1 cellular context compared by ENCODE assay signal in the genomic region with DNA sequence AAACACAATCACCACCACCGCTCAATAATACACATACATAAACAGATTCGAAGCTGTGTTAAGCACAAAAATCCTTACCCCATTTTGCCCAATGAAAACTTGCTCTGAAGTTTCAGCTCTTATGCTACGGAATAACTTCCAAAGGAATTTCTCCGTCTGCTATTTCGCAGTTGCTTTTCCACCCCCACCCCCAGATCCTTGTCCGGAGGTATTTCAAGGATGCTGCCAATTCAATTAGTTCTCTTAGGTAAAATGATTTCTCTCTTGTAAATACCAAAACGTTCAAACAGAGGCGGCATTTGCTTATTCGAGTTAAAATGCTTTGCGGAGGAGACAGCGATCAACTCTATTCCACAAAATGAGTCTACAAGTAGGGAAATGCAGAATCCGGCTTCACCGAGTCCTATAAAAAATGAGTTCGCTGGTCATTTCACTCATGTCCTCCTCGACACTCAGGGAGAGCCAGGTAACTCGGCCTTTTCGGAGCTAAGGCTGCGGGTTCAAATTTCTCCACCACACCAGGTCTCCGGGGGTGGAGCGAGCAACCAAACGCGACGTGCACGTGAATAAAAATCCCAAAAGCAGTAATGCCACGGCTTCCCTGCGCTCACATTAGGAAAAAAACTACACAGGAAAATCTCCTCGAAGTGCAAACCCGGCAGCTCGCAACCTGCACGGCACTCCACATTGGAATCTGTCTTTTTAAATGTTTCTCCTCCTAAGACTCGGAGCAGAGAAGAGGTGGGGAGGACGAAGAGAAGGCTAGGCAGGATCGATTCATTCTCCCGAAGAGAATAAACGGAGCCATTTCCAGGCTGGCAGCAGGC.
A peak's percentile ranks its signal among the peaks of the same experiment; 100 is the strongest.
TF ChIP-seq lines count a peak whose summit lies in the region.

No MANE protein-coding gene starts in this region.

TF ChIP-seq in HEK293, 187 proteins besides CTCF, POLR2A, EP300 and RAD21 (continued from another document):
- TF ChIP-seq, protein P1, sequence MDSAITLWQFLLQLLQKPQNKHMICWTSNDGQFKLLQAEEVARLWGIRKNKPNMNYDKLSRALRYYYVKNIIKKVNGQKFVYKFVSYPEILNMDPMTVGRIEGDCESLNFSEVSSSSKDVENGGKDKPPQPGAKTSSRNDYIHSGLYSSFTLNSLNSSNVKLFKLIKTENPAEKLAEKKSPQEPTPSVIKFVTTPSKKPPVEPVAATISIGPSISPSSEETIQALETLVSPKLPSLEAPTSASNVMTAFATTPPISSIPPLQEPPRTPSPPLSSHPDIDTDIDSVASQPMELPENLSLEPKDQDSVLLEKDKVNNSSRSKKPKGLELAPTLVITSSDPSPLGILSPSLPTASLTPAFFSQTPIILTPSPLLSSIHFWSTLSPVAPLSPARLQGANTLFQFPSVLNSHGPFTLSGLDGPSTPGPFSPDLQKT (IDR thresholded peaks at IDR 0.05; ENCODE audit: borderline replicate concordance, low read depth, low read length): no peak
- TF ChIP-seq, protein P2, sequence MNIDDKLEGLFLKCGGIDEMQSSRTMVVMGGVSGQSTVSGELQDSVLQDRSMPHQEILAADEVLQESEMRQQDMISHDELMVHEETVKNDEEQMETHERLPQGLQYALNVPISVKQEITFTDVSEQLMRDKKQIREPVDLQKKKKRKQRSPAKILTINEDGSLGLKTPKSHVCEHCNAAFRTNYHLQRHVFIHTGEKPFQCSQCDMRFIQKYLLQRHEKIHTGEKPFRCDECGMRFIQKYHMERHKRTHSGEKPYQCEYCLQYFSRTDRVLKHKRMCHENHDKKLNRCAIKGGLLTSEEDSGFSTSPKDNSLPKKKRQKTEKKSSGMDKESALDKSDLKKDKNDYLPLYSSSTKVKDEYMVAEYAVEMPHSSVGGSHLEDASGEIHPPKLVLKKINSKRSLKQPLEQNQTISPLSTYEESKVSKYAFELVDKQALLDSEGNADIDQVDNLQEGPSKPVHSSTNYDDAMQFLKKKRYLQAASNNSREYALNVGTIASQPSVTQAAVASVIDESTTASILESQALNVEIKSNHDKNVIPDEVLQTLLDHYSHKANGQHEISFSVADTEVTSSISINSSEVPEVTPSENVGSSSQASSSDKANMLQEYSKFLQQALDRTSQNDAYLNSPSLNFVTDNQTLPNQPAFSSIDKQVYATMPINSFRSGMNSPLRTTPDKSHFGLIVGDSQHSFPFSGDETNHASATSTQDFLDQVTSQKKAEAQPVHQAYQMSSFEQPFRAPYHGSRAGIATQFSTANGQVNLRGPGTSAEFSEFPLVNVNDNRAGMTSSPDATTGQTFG (tag by site-specific recombination; IDR thresholded peaks at IDR 0.05; ENCODE audit: borderline replicate concordance): no peak
- TF ChIP-seq ZNF292 (tag by site-specific recombination; IDR thresholded peaks at IDR 0.05; ENCODE audit: borderline replicate concordance, low read depth) (no peak), ZFP41 (tag by site-specific recombination; IDR thresholded peaks at IDR 0.05; ENCODE audit: borderline replicate concordance) (no peak), ZNF324 (tag by site-specific recombination; IDR thresholded peaks at IDR 0.05) (no peak), ZBTB17 (tag by site-specific recombination; IDR thresholded peaks at IDR 0.05) (peak; percentile 96), ZNF626 (tag by site-specific recombination; IDR thresholded peaks at IDR 0.05) (no peak), GFI1B (tag by site-specific recombination; IDR thresholded peaks at IDR 0.05) (no peak), ZNF239 (tag by site-specific recombination; IDR thresholded peaks at IDR 0.05) (no peak), ZNF600 (tag by site-specific recombination; IDR thresholded peaks at IDR 0.05) (no peak), IKZF3 (tag by site-specific recombination; IDR thresholded peaks at IDR 0.05) (peak; percentile 24; the same call in 1 of the 2 replicates), ZNF423 (tag by site-specific recombination; IDR thresholded peaks at IDR 0.05) (no peak), ZNF214 (tag by site-specific recombination; IDR thresholded peaks at IDR 0.05; ENCODE audit: borderline replicate concordance) (no peak), BCL11B (tag by site-specific recombination; IDR thresholded peaks at IDR 0.05; ENCODE audit: low read depth) (no peak), ZNF830 (tag by site-specific recombination; IDR thresholded peaks at IDR 0.05; ENCODE audit: low read depth) (no peak), ZNF366 (tag by site-specific recombination; conservative IDR thresholded peaks at IDR 0.05) (peak; percentile 62; the same call in 1 of the 2 replicates), ZEB2 (tag by site-specific recombination; IDR thresholded peaks at IDR 0.05) (peak; percentile 11; the same call in 1 of the 2 replicates), SP3 (tag by site-specific recombination; IDR thresholded peaks at IDR 0.05) (0 out of 2 replicates have a peak, but pooled peaks have one; percentile 13), SETDB1 (IDR thresholded peaks at IDR 0.05; ENCODE audit: insufficient read length, low read length) (no peak), PRDM1 (tag by site-specific recombination; IDR thresholded peaks at IDR 0.05) (peak; percentile 76), ZNF514 (tag by site-specific recombination; IDR thresholded peaks at IDR 0.05) (no peak), ZNF585B (tag by site-specific recombination; IDR thresholded peaks at IDR 0.05) (no peak), ZNF416 (tag by site-specific recombination; IDR thresholded peaks at IDR 0.05) (no peak), SP2 (tag by site-specific recombination; IDR thresholded peaks at IDR 0.05) (no peak), GLIS1 (tag by site-specific recombination; IDR thresholded peaks at IDR 0.05) (peak; percentile 6; the same call in 1 of the 2 replicates), ZNF341 (tag by site-specific recombination; IDR thresholded peaks at IDR 0.05; ENCODE audit: low read depth) (peak; percentile 23; the same call in 1 of the 2 replicates)
- TF ChIP-seq, protein P3, sequence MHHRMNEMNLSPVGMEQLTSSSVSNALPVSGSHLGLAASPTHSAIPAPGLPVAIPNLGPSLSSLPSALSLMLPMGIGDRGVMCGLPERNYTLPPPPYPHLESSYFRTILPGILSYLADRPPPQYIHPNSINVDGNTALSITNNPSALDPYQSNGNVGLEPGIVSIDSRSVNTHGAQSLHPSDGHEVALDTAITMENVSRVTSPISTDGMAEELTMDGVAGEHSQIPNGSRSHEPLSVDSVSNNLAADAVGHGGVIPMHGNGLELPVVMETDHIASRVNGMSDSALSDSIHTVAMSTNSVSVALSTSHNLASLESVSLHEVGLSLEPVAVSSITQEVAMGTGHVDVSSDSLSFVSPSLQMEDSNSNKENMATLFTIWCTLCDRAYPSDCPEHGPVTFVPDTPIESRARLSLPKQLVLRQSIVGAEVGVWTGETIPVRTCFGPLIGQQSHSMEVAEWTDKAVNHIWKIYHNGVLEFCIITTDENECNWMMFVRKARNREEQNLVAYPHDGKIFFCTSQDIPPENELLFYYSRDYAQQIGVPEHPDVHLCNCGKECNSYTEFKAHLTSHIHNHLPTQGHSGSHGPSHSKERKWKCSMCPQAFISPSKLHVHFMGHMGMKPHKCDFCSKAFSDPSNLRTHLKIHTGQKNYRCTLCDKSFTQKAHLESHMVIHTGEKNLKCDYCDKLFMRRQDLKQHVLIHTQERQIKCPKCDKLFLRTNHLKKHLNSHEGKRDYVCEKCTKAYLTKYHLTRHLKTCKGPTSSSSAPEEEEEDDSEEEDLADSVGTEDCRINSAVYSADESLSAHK (tag by site-specific recombination; IDR thresholded peaks at IDR 0.05): no peak
- TF ChIP-seq, protein P4, sequence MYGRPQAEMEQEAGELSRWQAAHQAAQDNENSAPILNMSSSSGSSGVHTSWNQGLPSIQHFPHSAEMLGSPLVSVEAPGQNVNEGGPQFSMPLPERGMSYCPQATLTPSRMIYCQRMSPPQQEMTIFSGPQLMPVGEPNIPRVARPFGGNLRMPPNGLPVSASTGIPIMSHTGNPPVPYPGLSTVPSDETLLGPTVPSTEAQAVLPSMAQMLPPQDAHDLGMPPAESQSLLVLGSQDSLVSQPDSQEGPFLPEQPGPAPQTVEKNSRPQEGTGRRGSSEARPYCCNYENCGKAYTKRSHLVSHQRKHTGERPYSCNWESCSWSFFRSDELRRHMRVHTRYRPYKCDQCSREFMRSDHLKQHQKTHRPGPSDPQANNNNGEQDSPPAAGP (tag by site-specific recombination; IDR thresholded peaks at IDR 0.05): no peak
- TF ChIP-seq, protein P5, sequence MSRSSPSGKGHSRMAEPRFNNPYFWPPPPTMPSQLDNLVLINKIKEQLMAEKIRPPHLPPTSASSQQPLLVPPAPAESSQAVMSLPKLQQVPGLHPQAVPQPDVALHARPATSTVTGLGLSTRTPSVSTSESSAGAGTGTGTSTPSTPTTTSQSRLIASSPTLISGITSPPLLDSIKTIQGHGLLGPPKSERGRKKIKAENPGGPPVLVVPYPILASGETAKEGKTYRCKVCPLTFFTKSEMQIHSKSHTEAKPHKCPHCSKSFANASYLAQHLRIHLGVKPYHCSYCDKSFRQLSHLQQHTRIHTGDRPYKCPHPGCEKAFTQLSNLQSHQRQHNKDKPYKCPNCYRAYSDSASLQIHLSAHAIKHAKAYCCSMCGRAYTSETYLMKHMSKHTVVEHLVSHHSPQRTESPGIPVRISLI (tag by site-specific recombination; IDR thresholded peaks at IDR 0.05): peak; percentile 64; the same call in 1 of the 2 replicates
- TF ChIP-seq, protein P6, sequence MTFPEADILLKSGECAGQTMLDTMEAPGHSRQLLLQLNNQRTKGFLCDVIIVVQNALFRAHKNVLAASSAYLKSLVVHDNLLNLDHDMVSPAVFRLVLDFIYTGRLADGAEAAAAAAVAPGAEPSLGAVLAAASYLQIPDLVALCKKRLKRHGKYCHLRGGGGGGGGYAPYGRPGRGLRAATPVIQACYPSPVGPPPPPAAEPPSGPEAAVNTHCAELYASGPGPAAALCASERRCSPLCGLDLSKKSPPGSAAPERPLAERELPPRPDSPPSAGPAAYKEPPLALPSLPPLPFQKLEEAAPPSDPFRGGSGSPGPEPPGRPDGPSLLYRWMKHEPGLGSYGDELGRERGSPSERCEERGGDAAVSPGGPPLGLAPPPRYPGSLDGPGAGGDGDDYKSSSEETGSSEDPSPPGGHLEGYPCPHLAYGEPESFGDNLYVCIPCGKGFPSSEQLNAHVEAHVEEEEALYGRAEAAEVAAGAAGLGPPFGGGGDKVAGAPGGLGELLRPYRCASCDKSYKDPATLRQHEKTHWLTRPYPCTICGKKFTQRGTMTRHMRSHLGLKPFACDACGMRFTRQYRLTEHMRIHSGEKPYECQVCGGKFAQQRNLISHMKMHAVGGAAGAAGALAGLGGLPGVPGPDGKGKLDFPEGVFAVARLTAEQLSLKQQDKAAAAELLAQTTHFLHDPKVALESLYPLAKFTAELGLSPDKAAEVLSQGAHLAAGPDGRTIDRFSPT (tag by site-specific recombination; IDR thresholded peaks at IDR 0.05): no peak
